Comparison of ENCODE assay signal across 8 cellular contexts in the genomic region with DNA sequence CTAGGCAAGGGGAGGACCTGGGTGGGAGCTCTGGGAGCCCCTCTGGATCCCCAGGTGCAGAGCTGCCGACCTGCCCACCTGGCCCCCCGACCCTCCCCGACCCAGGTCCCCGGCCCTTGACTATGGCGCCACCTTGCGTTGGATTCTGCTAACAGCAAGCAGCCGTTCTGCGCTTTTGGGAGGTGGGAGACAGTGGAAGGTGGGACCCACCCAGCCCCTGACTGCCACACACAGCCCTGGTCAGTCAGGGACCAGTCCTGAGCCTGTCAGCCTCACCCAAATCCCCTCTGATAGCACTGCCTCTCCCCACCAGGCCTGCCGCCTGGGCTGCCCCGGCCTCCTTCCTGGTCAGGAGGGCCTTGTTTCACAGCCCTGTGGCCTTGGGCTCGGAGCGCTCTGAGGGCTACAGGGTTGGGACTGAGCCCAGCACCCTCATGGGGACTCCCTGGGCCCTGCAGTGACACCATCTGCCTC.
A peak's percentile ranks its signal among the peaks of the same experiment; 100 is the strongest.
DNase-seq lines count a peak whose midpoint lies in the region; ATAC-seq, FAIRE-seq and TF ChIP-seq lines count a peak whose summit lies in the region.

No MANE protein-coding gene starts in this region.

- H3K27me3 ChIP-seq in colonic mucosa (no peaks in the 10 kb centered on the region), pancreas (no peaks in the 10 kb centered on the region)

- no peaks in the 10 kb centered on the region for H3K4me1 ChIP-seq in colonic mucosa
- no peaks in the 10 kb centered on the region for H3K4me1 ChIP-seq in pancreas

- in situ Hi-C loops in SK-MEL-5 (cut with HindIII; ENCODE audit: low pct_unique_long_range_greater_than_20kb, low sequenced_read_pairs): no loop called here

- intact Hi-C loops in colonic mucosa (cut with DNase I): loop anchor here (10.0 kb wide), 2 partner anchors 99 to 239 kb away; no protein-coding TSS in a partner anchor
- intact Hi-C loops in pancreas (cut with DNase I): no loop called here

- H3K9me3 ChIP-seq in colonic mucosa (no peaks in the 10 kb centered on the region), pancreas (no peaks in the 10 kb centered on the region)

- FAIRE-seq in pancreas (lab: Jason Lieb, UNC): no peak

- H3K36me3 ChIP-seq in colonic mucosa: no peaks in the 10 kb centered on the region
- no peaks in the 10 kb centered on the region for H3K36me3 ChIP-seq in pancreas

- TF ChIP-seq CTCF in GM12875 (IDR thresholded peaks at IDR 0.05; ENCODE audit: borderline replicate concordance, insufficient read depth, low read depth, low read length) (peak; percentile 75), colonic mucosa (IDR thresholded peaks at IDR 0.05) (peak; percentile 78), pancreas (IDR thresholded peaks at IDR 0.05) (peak; percentile 14 to 30 (median 26))

- H3K9ac ChIP-seq in colonic mucosa (ENCODE audit: low read depth in 2 of 2, low read length in 2 of 2): no peak overlapping the region

- no peak overlapping the region for H3K27ac ChIP-seq in colonic mucosa
- no peak overlapping the region for H3K27ac ChIP-seq in pancreas

- 23 to 25% methylated on average over 12 of the region's 12 CpGs for WGBS in pancreas, 2 donors

- DNase-seq in SK-MEL-5 (ENCODE audit: low read depth, low spot score): peak; percentile 43
- no peak for DNase-seq in colonic mucosa
- DNase-seq in pancreas: peak in 1 of 6 donors; percentile 59
- DNase-seq in OCI-M2 (lab: John Stamatoyannopoulos, UW; ENCODE audit: unreplicated experiment): no peak
- DNase-seq in EL: no peak

- ATAC-seq in pancreas (peak in 1 of 4 donors; percentile 37), HG03460 (IDR thresholded peaks at IDR 0.05; ENCODE audit: unreplicated experiment) (no peak), HG03439 (IDR thresholded peaks at IDR 0.05; ENCODE audit: unreplicated experiment) (no peak)

- H3K4me3 ChIP-seq in GM12875 (ENCODE audit: low read depth, low read length): no peak overlapping the region
- H3K4me3 ChIP-seq in colonic mucosa: no peak overlapping the region
- H3K4me3 ChIP-seq in pancreas: no peak overlapping the region

Comparison
In these comparisons a context has a peak if more than half of its experiments do, and no peak if none do; other contexts are left out.
1. CTCF ChIP-seq: peak in every context shown above with its lines; median percentile 78 in colonic mucosa; 75 in GM12875; 26 in pancreas.